8 cellular contexts compared by ENCODE assay signal in the genomic region with DNA sequence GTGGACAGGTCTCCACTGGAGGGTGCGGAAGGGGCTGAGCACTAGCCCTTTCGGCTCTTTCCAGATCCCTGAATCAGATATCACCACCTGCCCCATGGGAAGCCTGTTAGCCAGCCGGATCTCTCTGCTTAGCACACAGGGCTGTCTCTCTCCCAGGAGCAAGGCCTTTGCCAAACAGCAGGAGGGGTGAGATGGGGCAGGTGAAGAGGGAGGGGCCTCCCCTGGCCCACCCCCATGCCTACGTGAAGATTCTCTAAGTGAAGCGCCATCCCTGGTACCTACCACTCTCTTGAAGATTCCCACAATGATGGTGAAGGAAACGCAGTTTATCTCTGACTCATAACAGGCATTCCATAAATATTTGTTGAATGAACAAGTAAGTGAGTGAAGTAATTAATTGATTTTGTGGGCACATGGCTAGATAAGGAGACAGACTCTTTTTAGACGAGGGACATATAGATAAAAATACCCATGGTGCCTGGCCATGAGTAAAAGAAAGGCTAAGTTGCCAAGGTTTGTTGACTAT. TPM values are rescaled to one million over a fixed set of nuclear protein-coding genes. Genes with fewer than 3 reads are reported as not detected.
DNase-seq lines count a peak whose midpoint lies in the region; ATAC-seq, FAIRE-seq and TF ChIP-seq lines count a peak whose summit lies in the region.
"Had no signal": no experiment of that assay in that cellular context is flagged by ENCODE, and none has a peak within 500 bp of the region (broad histone marks: within the 10 kb centered on the region; RNA-seq: fewer than 3 reads in every experiment).

No MANE protein-coding gene starts in this region.

- H3K36me3 ChIP-seq in adipocyte (ENCODE audit: control insufficient read depth, insufficient read depth, low read length, severe bottlenecking) = no peaks in the 10 kb centered on the region
- H3K36me3 ChIP-seq in heart right ventricle = no peaks in the 10 kb centered on the region

- peaks cover 18% of the 10 kb centered on the region for H3K4me1 Mint-ChIP-seq in HFFc6 (ENCODE audit: low read depth)

- ATAC-seq in heart right ventricle (peak in 6 of 8 donors; percentile 32 to 83 (median 54)), HG03342 (IDR thresholded peaks at IDR 0.05; ENCODE audit: unreplicated experiment) (no peak)

- DNase-seq in HFFc6 = peak; percentile 61
- DNase-seq in adipocyte (ENCODE audit: low read depth) = peak; percentile 31
- no peak for DNase-seq in heart right ventricle
- DNase-seq in urothelium cell line (ENCODE audit: low spot score) = peak; percentile 87
- no peak for DNase-seq in NCI-H1105 treated with DMSO at 0.1 percent for 48 hours (lab: John Stamatoyannopoulos, UW)
- DNase-seq in GM10266 (ENCODE audit: extremely low spot score) = no peak

- no peak overlapping the region for H3K27ac Mint-ChIP-seq in HFFc6

- peaks cover 3% of the 10 kb centered on the region for H3K27me3 ChIP-seq in adipocyte (replicated peaks; ENCODE audit: control insufficient read depth, insufficient read depth, low read length)
- H3K27me3 ChIP-seq in heart right ventricle = peaks cover 0 to 25% (median 11%) of the 10 kb centered on the region in 7 donors

- H3K4me1 ChIP-seq in adipocyte (ENCODE audit: control insufficient read depth, insufficient read depth, low read length) (peaks cover 8% of the 10 kb centered on the region), heart right ventricle (peaks cover 0 to 25% (median 12%) of the 10 kb centered on the region in 9 donors)

- no peak overlapping the region for H3K9ac ChIP-seq in adipocyte (ENCODE audit: low read length)

- intact Hi-C loops in heart right ventricle (cut with DNase I) = loop anchor here in 1 of 10 donors (10.0 kb wide), 1 partner anchor 126 kb away; no protein-coding TSS in a partner anchor

- no peaks in the 10 kb centered on the region; the same call in 1 of the 2 replicates for H3K9me3 Mint-ChIP-seq in HFFc6

- peaks cover 16% of the 10 kb centered on the region for H3K27me3 Mint-ChIP-seq in HFFc6 (ENCODE audit: insufficient read depth)

- H3K4me3 Mint-ChIP-seq in HFFc6 = no peak overlapping the region

- FAIRE-seq in urothelium cell line (lab: Jason Lieb, UNC) = no peak

- 33 to 34% methylated on average over 7 of the region's 7 CpGs for WGBS in heart right ventricle, 2 donors

- peak overlapping the region in 3 of 10 donors; percentile 20 to 56 (median 26) for H3K27ac ChIP-seq in heart right ventricle

- H3K36me3 Mint-ChIP-seq in HFFc6 (ENCODE audit: low read depth) = no peaks in the 10 kb centered on the region

- H3K4me3 ChIP-seq in adipocyte (ENCODE audit: low read length) = no peak overlapping the region
- H3K4me3 ChIP-seq in heart right ventricle = no peak overlapping the region

- TF ChIP-seq CTCF in HFFc6 (IDR thresholded peaks at IDR 0.05) (no peak), heart right ventricle (IDR thresholded peaks at IDR 0.05) (no peak), GM10266 (IDR thresholded peaks at IDR 0.05; ENCODE audit: control insufficient read depth, insufficient read depth, low read depth, missing control alignments) (no peak)

- H3K9me3 ChIP-seq in adipocyte (ENCODE audit: control insufficient read depth, low read length) = peaks cover 2% of the 10 kb centered on the region
- H3K9me3 ChIP-seq in heart right ventricle = peaks cover 0 to 1% (median 0%) of the 10 kb centered on the region in 11 donors

RNA-seq across cellular contexts. Expression of a gene that starts 19.6 kb away (rescaled TPM):
- not detected for total RNA-seq in HFFc6 (2021; fragmentation: NEBNext Ultra II Directional; extraction: Animal tissue kit (Norgen Biotek cat#: 25700))
- 10 to 100 TPM in 4 of 10 donors, 1 to 10 TPM in 6; 4.1 to 24.9 (median 7.9) TPM for total RNA-seq in heart right ventricle
- polyA plus RNA-seq in heart right ventricle = 1 to 10 TPM; 2.2 to 4.4 TPM
- total RNA-seq: pulmonary artery endothelial cell had no signal

RNA-seq across cellular contexts. Expression of a gene that starts 54.6 kb away (rescaled TPM):
- total RNA-seq in HFFc6 (2021; fragmentation: NEBNext Ultra II Directional; extraction: Animal tissue kit (Norgen Biotek cat#: 25700)) = not detected
- under 1 TPM in 4 of 10 donors, not detected in 6; 0.28 to 0.62 (median 0.44) TPM for total RNA-seq in heart right ventricle
- not detected for polyA plus RNA-seq in heart right ventricle
- total RNA-seq: pulmonary artery endothelial cell had no signal

Comparison
In these comparisons a context has a peak if more than half of its experiments do, and no peak if none do; other contexts are left out.
1. DNase-seq: peak in HFFc6 (single experiment), adipocyte (single experiment) and urothelium cell line (single experiment); none in heart right ventricle (0 of 2), NCI-H1105 treated with DMSO at 0.1 percent for 48 hours (single experiment) and GM10266 (single experiment).
2. RNA of a gene that starts 19.6 kb away (total RNA-seq): 4.1 to 24.9 TPM in heart right ventricle; not detected in HFFc6; every median in the first group is over 4 times any median in the second.